ENCODE assay signal across 16 cellular contexts in genomic region chr2:118836411-118836930, GRCh38. TPM values are rescaled to one million over a fixed set of nuclear protein-coding genes. Genes with fewer than 3 reads are reported as not detected.
A peak's percentile ranks its signal among the peaks of the same experiment; 100 is the strongest.
DNase-seq lines count a peak whose midpoint lies in the region; ATAC-seq and TF ChIP-seq lines count a peak whose summit lies in the region.
"Had no signal": no experiment of that assay in that cellular context is flagged by ENCODE, and none has a peak within 500 bp of the region (broad histone marks: within the 10 kb centered on the region; RNA-seq: fewer than 3 reads in every experiment).

No MANE protein-coding gene starts in this region.

- H3K9me3 ChIP-seq in ES-I3 (ENCODE audit: control insufficient read depth, insufficient read depth, low read length) (no peaks in the 10 kb centered on the region), RWPE2 (ENCODE audit: severe bottlenecking) (no peaks in the 10 kb centered on the region), thyroid gland (no peaks in the 10 kb centered on the region)
- H3K9me3 ChIP-seq: adrenal gland, left lung had no signal

- H3K4me3 ChIP-seq in RWPE2 (ENCODE audit: severe bottlenecking): peak overlapping the region; percentile 29
- peak overlapping the region; percentile 57 for H3K4me3 ChIP-seq in fibroblast of the aortic adventitia (ENCODE audit: low read depth, low read length)
- peak overlapping the region in 1 of 3 donors; percentile 28 for H3K4me3 ChIP-seq in thyroid gland (replicated peaks in 1 of 3)

- H3K36me3 Mint-ChIP-seq in progenitor cell of endocrine pancreas (ENCODE audit: insufficient read depth): no peaks in the 10 kb centered on the region

- DNase-seq in RWPE2 (ENCODE audit: low spot score) (no peak), fibroblast of the aortic adventitia (ENCODE audit: low read depth) (no peak), progenitor cell of endocrine pancreas (ENCODE audit: low spot score, unreplicated experiment) (no peak), thyroid gland (no peak)
- no peak for DNase-seq in stimulated activated CD4-positive, alpha-beta T cell treated with anti-CD3 and anti-CD28 coated beads, Interleukin-15, amount 100 ng/mL, for 24 hours
- no peak for DNase-seq in stimulated activated CD4-positive, alpha-beta T cell treated with anti-CD3 and anti-CD28 coated beads, Interleukin-4, amount 100 ng/mL, for 24 hours
- DNase-seq: adrenal gland, DMS79, left lung, NCI-H1694, WERI-Rb-1 had no signal

- intact Hi-C loops in thyroid gland (cut with DNase I): no loop called here

- H3K27ac Mint-ChIP-seq in progenitor cell of endocrine pancreas: no peak overlapping the region

- H3K9me3 Mint-ChIP-seq in progenitor cell of endocrine pancreas (ENCODE audit: low read depth): no peaks in the 10 kb centered on the region

- 6 to 11% methylated on average over 8 of the region's 8 CpGs for WGBS in thyroid gland, 2 donors

- TF ChIP-seq CTCF in RWPE2 (IDR thresholded peaks at IDR 0.05; ENCODE audit: poor library complexity, severe bottlenecking): no peak
- no peak for TF ChIP-seq CTCF in fibroblast of the aortic adventitia (IDR thresholded peaks at IDR 0.05; ENCODE audit: insufficient read depth, low read length)
- TF ChIP-seq CTCF in progenitor cell of endocrine pancreas (IDR thresholded peaks at IDR 0.05; ENCODE audit: unreplicated experiment): no peak
- TF ChIP-seq CTCF in thyroid gland (IDR thresholded peaks at IDR 0.05): no peak

- peaks cover 99% of the 10 kb centered on the region for H3K27me3 ChIP-seq in RWPE2 (ENCODE audit: insufficient read depth, poor library complexity, severe bottlenecking)
- H3K27me3 ChIP-seq in thyroid gland: peaks cover 41% of the 10 kb centered on the region

- H3K27ac ChIP-seq in RWPE2 (ENCODE audit: poor library complexity, severe bottlenecking) (no peak overlapping the region), thyroid gland (no peak overlapping the region)
- H3K27ac ChIP-seq: adrenal gland, left lung, WERI-Rb-1 had no signal

- no peak for TF ChIP-seq POLR2A in thyroid gland (IDR thresholded peaks at IDR 0.05)

- ATAC-seq in RWPE2 (ENCODE audit: low read depth): no peak
- ATAC-seq in HG03095 (IDR thresholded peaks at IDR 0.05; ENCODE audit: unreplicated experiment): no peak
- ATAC-seq: esophagus mucosa, HCT116 had no signal

- H3K4me3 Mint-ChIP-seq in progenitor cell of endocrine pancreas (ENCODE audit: low read depth): peak overlapping the region; percentile 72

- peaks cover 11% of the 10 kb centered on the region for H3K4me1 Mint-ChIP-seq in progenitor cell of endocrine pancreas (ENCODE audit: low read depth)

- H3K4me1 ChIP-seq in ES-I3 (ENCODE audit: insufficient read depth, low read length): peaks cover 13% of the 10 kb centered on the region; the same call in 1 of the 2 replicates
- no peaks in the 10 kb centered on the region for H3K4me1 ChIP-seq in RWPE2 (ENCODE audit: insufficient read depth, poor library complexity, severe bottlenecking)
- peaks cover 11 to 17% of the 10 kb centered on the region in 2 donors for H3K4me1 ChIP-seq in thyroid gland

- no peaks in the 10 kb centered on the region for H3K36me3 ChIP-seq in ES-I3 (ENCODE audit: insufficient read depth, low read length)
- no peaks in the 10 kb centered on the region for H3K36me3 ChIP-seq in RWPE2 (ENCODE audit: low read depth)
- no peaks in the 10 kb centered on the region for H3K36me3 ChIP-seq in thyroid gland
- H3K36me3 ChIP-seq: adrenal gland, left lung, WERI-Rb-1 had no signal

- peaks cover 98% of the 10 kb centered on the region for H3K27me3 Mint-ChIP-seq in progenitor cell of endocrine pancreas

- H3K9ac ChIP-seq in ES-I3 (ENCODE audit: low read depth, low read length): peak overlapping the region; percentile 53; the same call in 1 of the 2 replicates

RNA-seq across cellular contexts. Expression of gene EN1, which starts 11.0 kb away (rescaled TPM):
- total RNA-seq in fibroblast of the aortic adventitia (ENCODE audit: low replicate concordance) (0.63 and 0.90 TPM in 2 replicates), progenitor cell of endocrine pancreas (0.12 and 0.42 TPM in 2 replicates), thyroid gland (under 1 TPM in 1 of 4 donors, not detected in 3; 0.11 TPM)
- total RNA-seq: left lung, OCI-LY7 had no signal
